Comparison of ENCODE assay signal across 1 cellular context in genomic region chr2:23669413-23670244, GRCh38.
TF ChIP-seq lines count a peak whose summit lies in the region.

No MANE protein-coding gene starts in this region.

TF ChIP-seq in HepG2, 621 proteins besides CTCF, POLR2A, EP300 and RAD21 (continued from another document):
- TF ChIP-seq, protein P1, sequence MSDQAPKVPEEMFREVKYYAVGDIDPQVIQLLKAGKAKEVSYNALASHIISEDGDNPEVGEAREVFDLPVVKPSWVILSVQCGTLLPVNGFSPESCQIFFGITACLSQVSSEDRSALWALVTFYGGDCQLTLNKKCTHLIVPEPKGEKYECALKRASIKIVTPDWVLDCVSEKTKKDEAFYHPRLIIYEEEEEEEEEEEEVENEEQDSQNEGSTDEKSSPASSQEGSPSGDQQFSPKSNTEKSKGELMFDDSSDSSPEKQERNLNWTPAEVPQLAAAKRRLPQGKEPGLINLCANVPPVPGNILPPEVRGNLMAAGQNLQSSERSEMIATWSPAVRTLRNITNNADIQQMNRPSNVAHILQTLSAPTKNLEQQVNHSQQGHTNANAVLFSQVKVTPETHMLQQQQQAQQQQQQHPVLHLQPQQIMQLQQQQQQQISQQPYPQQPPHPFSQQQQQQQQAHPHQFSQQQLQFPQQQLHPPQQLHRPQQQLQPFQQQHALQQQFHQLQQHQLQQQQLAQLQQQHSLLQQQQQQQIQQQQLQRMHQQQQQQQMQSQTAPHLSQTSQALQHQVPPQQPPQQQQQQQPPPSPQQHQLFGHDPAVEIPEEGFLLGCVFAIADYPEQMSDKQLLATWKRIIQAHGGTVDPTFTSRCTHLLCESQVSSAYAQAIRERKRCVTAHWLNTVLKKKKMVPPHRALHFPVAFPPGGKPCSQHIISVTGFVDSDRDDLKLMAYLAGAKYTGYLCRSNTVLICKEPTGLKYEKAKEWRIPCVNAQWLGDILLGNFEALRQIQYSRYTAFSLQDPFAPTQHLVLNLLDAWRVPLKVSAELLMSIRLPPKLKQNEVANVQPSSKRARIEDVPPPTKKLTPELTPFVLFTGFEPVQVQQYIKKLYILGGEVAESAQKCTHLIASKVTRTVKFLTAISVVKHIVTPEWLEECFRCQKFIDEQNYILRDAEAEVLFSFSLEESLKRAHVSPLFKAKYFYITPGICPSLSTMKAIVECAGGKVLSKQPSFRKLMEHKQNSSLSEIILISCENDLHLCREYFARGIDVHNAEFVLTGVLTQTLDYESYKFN (CRISPR knock-in tag; conservative IDR thresholded peaks at IDR 0.05) = no peak
- TF ChIP-seq BATF2 (CRISPR knock-in tag; IDR thresholded peaks at IDR 0.05) = no peak
- no peak for TF ChIP-seq E2F1 (CRISPR knock-in tag; IDR thresholded peaks at IDR 0.05)
- TF ChIP-seq TBX2 (CRISPR knock-in tag; IDR thresholded peaks at IDR 0.05; ENCODE audit: borderline replicate concordance) = peak; percentile 41; the same call in 1 of the 2 replicates
- TF ChIP-seq ZNF687 (CRISPR knock-in tag; IDR thresholded peaks at IDR 0.05) = peak; percentile 74
